17 cellular contexts compared by ENCODE assay signal in the genomic region with DNA sequence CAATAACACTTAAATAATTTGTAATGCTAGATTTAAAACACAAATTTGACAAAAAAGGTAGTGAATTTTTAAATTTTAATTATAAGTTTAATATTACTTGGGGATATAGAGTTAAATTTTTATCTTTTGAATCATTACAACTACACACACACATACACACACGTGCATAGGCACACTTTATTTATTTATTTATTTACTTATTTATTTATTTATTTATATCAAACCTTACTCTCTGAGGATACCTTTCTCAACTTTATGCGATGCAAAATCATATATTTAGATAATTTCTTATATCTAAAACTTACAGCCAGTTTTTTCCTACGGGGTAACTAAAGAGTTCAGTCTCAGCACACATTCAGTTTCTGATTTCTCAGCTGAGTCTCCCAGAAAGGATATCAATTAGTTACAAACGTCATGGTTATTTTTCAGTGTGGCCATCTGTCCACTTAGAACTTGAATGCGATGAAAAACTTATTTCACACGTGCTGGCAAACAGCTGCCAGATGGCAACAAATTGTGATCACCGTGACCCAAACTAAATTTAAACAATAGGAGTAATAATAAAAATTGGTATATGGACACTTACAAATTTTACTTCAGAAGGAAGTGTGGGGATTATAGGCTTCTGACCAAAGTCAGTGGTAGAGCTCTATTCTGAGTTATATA.
DNase-seq lines count a peak whose midpoint lies in the region; ATAC-seq and TF ChIP-seq lines count a peak whose summit lies in the region.
"Had no signal": no experiment of that assay in that cellular context is flagged by ENCODE, and none has a peak within 500 bp of the region (broad histone marks: within the 10 kb centered on the region; RNA-seq: fewer than 3 reads in every experiment).

No MANE protein-coding gene starts in this region.

- intact Hi-C loops in gastrocnemius medialis (cut with DNase I; ENCODE audit: low total_unique reads): no loop called here

- H3K9me3 ChIP-seq in SJCRH30 (replicated peaks) (no peaks in the 10 kb centered on the region), gastrocnemius medialis (no peaks in the 10 kb centered on the region)
- H3K9me3 ChIP-seq: HAP-1 had no signal

- ATAC-seq in gastrocnemius medialis: no peak
- no peak for ATAC-seq in HG02852 (IDR thresholded peaks at IDR 0.05; ENCODE audit: unreplicated experiment)
- ATAC-seq: GM23338 had no signal

- H3K27ac ChIP-seq in SJCRH30: peak overlapping the region; percentile 94
- H3K27ac ChIP-seq in gastrocnemius medialis: no peak overlapping the region
- H3K27ac ChIP-seq: 22Rv1, C4-2B had no signal

- no peaks in the 10 kb centered on the region for H3K36me3 ChIP-seq in SJCRH30
- H3K36me3 ChIP-seq in gastrocnemius medialis: no peaks in the 10 kb centered on the region
- H3K36me3 ChIP-seq: HAP-1 had no signal

- H3K27me3 ChIP-seq in SJCRH30: no peaks in the 10 kb centered on the region
- no peaks in the 10 kb centered on the region for H3K27me3 ChIP-seq in gastrocnemius medialis

- peaks cover 35% of the 10 kb centered on the region for H3K4me1 ChIP-seq in SJCRH30
- no peaks in the 10 kb centered on the region for H3K4me1 ChIP-seq in gastrocnemius medialis
- H3K4me1 ChIP-seq: HAP-1 had no signal

- no peak for TF ChIP-seq POLR2A in gastrocnemius medialis (IDR thresholded peaks at IDR 0.05)

- no peak overlapping the region for H3K4me3 ChIP-seq in SJCRH30
- no peak overlapping the region for H3K4me3 ChIP-seq in gastrocnemius medialis
- H3K4me3 ChIP-seq: GM23338, HAP-1 had no signal

- no peak for TF ChIP-seq CTCF in gastrocnemius medialis (IDR thresholded peaks at IDR 0.05 in 4 of 5, conservative IDR thresholded peaks at IDR 0.05 in 1 of 5)

- in situ Hi-C loops in gastrocnemius medialis (cut with MboI; ENCODE audit: low sequenced_read_pairs in 4 of 4): no loop called here

- DNase-seq in NCI-H748 (lab: John Stamatoyannopoulos, UW; ENCODE audit: unreplicated experiment): peak; percentile 12
- DNase-seq in NCI-H748 treated with DMSO at 0.1 percent for 48 hours (lab: John Stamatoyannopoulos, UW): no peak
- DNase-seq in NCI-H2171 treated with DMSO at 0.1 percent for 48 hours (lab: John Stamatoyannopoulos, UW): peak; percentile 51
- DNase-seq in SJCRH30: peak; percentile 74 to 94
- no peak for DNase-seq in stimulated activated naive CD4-positive, alpha-beta T cell treated with Interleukin-2 at 50 U/mL for 16 hours (lab: John Stamatoyannopoulos, UW)
- DNase-seq in gastrocnemius medialis: no peak
- DNase-seq: CD4-positive, alpha-beta memory T cell; DND-41; GDM1; HFFc6; IMR-90; KBM-7 had no signal

Comparison
In these comparisons a context has a peak if more than half of its experiments do, and no peak if none do; other contexts are left out.
1. DNase-seq: peak in NCI-H748 (single experiment), NCI-H2171 treated with DMSO at 0.1 percent for 48 hours (single experiment) and SJCRH30 (2 of 2); none in NCI-H748 treated with DMSO at 0.1 percent for 48 hours (single experiment), stimulated activated naive CD4-positive, alpha-beta T cell treated with Interleukin-2 at 50 U/mL for 16 hours (single experiment) and gastrocnemius medialis (0 of 2).